Comparison of ENCODE assay signal across 8 cellular contexts in genomic region chr12:130871286-130872178, GRCh38. TPM values are rescaled to one million over a fixed set of nuclear protein-coding genes. Genes with fewer than 3 reads are reported as not detected.
A peak's percentile ranks its signal among the peaks of the same experiment; 100 is the strongest.
DNase-seq lines count a peak whose midpoint lies in the region; ATAC-seq and TF ChIP-seq lines count a peak whose summit lies in the region.

RAN (plus strand) TSS chr12:130872066; CDS start chr12:130872594, 528 bp downstream.

- peak within 1 kb of the TSS; percentile 77 for H2AFZ ChIP-seq in neural cell (ENCODE audit: low read depth, low read length)

- TF ChIP-seq RAD21 in neural cell (conservative IDR thresholded peaks at IDR 0.05): peak; percentile 42

- peak; percentile 93 for DNase-seq in EL
- peak; percentile 98 for DNase-seq in H7
- peak; percentile 96 for DNase-seq in MG63
- peak; percentile 71 for DNase-seq in SHP77 treated with DMSO at 0.1 percent for 48 hours (lab: John Stamatoyannopoulos, UW)
- DNase-seq in activated effector memory CD4-positive, alpha-beta T cell treated with anti-CD3 and anti-CD28 coated beads, Interleukin-2, amount 50 U/mL, for 16 hours: peak; percentile 98
- peak; percentile 91 for DNase-seq in fibroblast of the aortic adventitia (ENCODE audit: low read depth)
- peak; percentile 90 to 91 for DNase-seq in stimulated activated naive CD8-positive, alpha-beta T cell treated with anti-CD3 and anti-CD28 coated beads, Interleukin-15, amount 100 ng/mL, for 72 hours

- peaks cover 22% of the 10 kb centered on the region for H3K79me2 ChIP-seq in neural cell (replicated peaks; ENCODE audit: insufficient read depth, low read length)

- H3K9me3 ChIP-seq in MG63 (no peaks in the 10 kb centered on the region), neural cell (ENCODE audit: low read length) (no peaks in the 10 kb centered on the region)

- peaks cover 75% of the 10 kb centered on the region for H3K4me1 Mint-ChIP-seq in stimulated activated naive CD8-positive, alpha-beta T cell treated with anti-CD3 and anti-CD28 coated beads, Interleukin-15, amount 100 ng/mL, for 72 hours

- H3F3A ChIP-seq in neural cell (ENCODE audit: insufficient read depth, low read length, poor library complexity, severe bottlenecking): no peaks in the 10 kb centered on the region

- peaks cover 34% of the 10 kb centered on the region for H3K36me3 ChIP-seq in H7 (replicated peaks; ENCODE audit: control insufficient read depth, insufficient read depth, low read length)
- H3K36me3 ChIP-seq in MG63: peaks cover 41% of the 10 kb centered on the region
- H3K36me3 ChIP-seq in neural cell (ENCODE audit: insufficient read depth, low read length): no peaks in the 10 kb centered on the region

- no peak for TF ChIP-seq CTCF in fibroblast of the aortic adventitia (IDR thresholded peaks at IDR 0.05; ENCODE audit: insufficient read depth, low read length)
- peak; percentile 21 for TF ChIP-seq CTCF in neural cell (IDR thresholded peaks at IDR 0.05; ENCODE audit: poor library complexity, severe bottlenecking)

- H3K9ac ChIP-seq in neural cell (ENCODE audit: low read length): peak within 1 kb of the TSS; percentile 82

- peak within 1 kb of the TSS; percentile 73 for H3K27ac ChIP-seq in neural cell (ENCODE audit: low read length)

- TF ChIP-seq EP300 in neural cell (conservative IDR thresholded peaks at IDR 0.05; ENCODE audit: poor library complexity, severe bottlenecking): peak; percentile 11

- peak within 1 kb of the TSS; percentile 91 to 94 for H3K4me3 Mint-ChIP-seq in stimulated activated naive CD8-positive, alpha-beta T cell treated with anti-CD3 and anti-CD28 coated beads, Interleukin-15, amount 100 ng/mL, for 72 hours

- peak within 1 kb of the TSS; percentile 81 for H3K4me3 ChIP-seq in H7 (ENCODE audit: insufficient read depth, low read depth, low read length)
- peak within 1 kb of the TSS; percentile 79 for H3K4me3 ChIP-seq in MG63
- peak within 1 kb of the TSS; percentile 87 for H3K4me3 ChIP-seq in fibroblast of the aortic adventitia (ENCODE audit: low read depth, low read length)
- peak within 1 kb of the TSS; percentile 76 for H3K4me3 ChIP-seq in neural cell (ENCODE audit: low read length)

- ATAC-seq in stimulated activated naive CD8-positive, alpha-beta T cell treated with anti-CD3 and anti-CD28 coated beads, Interleukin-15, amount 100 ng/mL, for 72 hours: peak; percentile 80

- peak within 1 kb of the TSS; percentile 99 to 100 for H3K27ac Mint-ChIP-seq in stimulated activated naive CD8-positive, alpha-beta T cell treated with anti-CD3 and anti-CD28 coated beads, Interleukin-15, amount 100 ng/mL, for 72 hours

- no peaks in the 10 kb centered on the region for H3K9me3 Mint-ChIP-seq in stimulated activated naive CD8-positive, alpha-beta T cell treated with anti-CD3 and anti-CD28 coated beads, Interleukin-15, amount 100 ng/mL, for 72 hours

- H3K4me2 ChIP-seq in neural cell (ENCODE audit: low read length): peak within 1 kb of the TSS; percentile 84

- no peaks in the 10 kb centered on the region for H3K9me2 ChIP-seq in neural cell (ENCODE audit: insufficient read depth, low read length)

- peaks cover 8% of the 10 kb centered on the region for H4K20me1 ChIP-seq in neural cell (ENCODE audit: insufficient read depth)

- H3K27me3 Mint-ChIP-seq in stimulated activated naive CD8-positive, alpha-beta T cell treated with anti-CD3 and anti-CD28 coated beads, Interleukin-15, amount 100 ng/mL, for 72 hours: no peaks in the 10 kb centered on the region

- no peaks in the 10 kb centered on the region for H3K27me3 ChIP-seq in H7 (ENCODE audit: control insufficient read depth, insufficient read depth, low read length)
- H3K27me3 ChIP-seq in MG63: no peaks in the 10 kb centered on the region
- H3K27me3 ChIP-seq in neural cell (ENCODE audit: insufficient read depth, low read depth, low read length): no peaks in the 10 kb centered on the region

TF ChIP-seq in neural cell, 6 proteins besides CTCF, POLR2A, EP300 and RAD21:
- TF ChIP-seq SMC3 (conservative IDR thresholded peaks at IDR 0.05; ENCODE audit: poor library complexity) (no peak), POLR2AphosphoS5 (IDR thresholded peaks at IDR 0.05) (peak; percentile 75), EZH2 (IDR thresholded peaks at IDR 0.05; ENCODE audit: borderline replicate concordance, insufficient read depth, low read length, poor library complexity, severe bottlenecking) (no peak), TAF1 (IDR thresholded peaks at IDR 0.05; ENCODE audit: low read depth) (peak; percentile 34), REST (IDR thresholded peaks at IDR 0.05; ENCODE audit: borderline replicate concordance) (no peak), MXI1 (conservative IDR thresholded peaks at IDR 0.05; ENCODE audit: poor library complexity, severe bottlenecking) (peak; percentile 77)

RNA-seq across cellular contexts. Expression of gene RAN, which starts in this region (rescaled TPM):
- total RNA-seq in H7 (2014; rRNA removed; shearing (Covaris generic)): 1,191 and 1,396 TPM in 2 replicates
- total RNA-seq in MG63 (2014; rRNA removed; shearing (Covaris generic); ENCODE audit: low replicate concordance): 1,095 and 1,946 TPM in 2 replicates
- total RNA-seq in fibroblast of the aortic adventitia (ENCODE audit: low replicate concordance): 475 and 564 TPM in 2 replicates
- polyA plus RNA-seq in neural cell: 579 and 616 TPM in 2 replicates
- 316 and 334 TPM in 2 replicates for polyA minus RNA-seq in neural cell

Comparison
In these comparisons a context has a peak if more than half of its experiments do, and no peak if none do; other contexts are left out.
1. Peak in every context shown above with its lines: DNase-seq, ATAC-seq, H3K4me3 ChIP-seq and H3K27ac ChIP-seq.